Comparison of ENCODE assay signal across 1 cellular context in genomic region chr12:6378709-6379427, GRCh38.
TF ChIP-seq lines count a peak whose summit lies in the region.

No MANE protein-coding gene starts in this region.

TF ChIP-seq in H1, 55 proteins besides CTCF, POLR2A, EP300 and RAD21:
- TF ChIP-seq ATF2 (IDR thresholded peaks at IDR 0.05; ENCODE audit: low read length) (no peak), TAF1 (IDR thresholded peaks at IDR 0.05; ENCODE audit: low read depth, low read length) (no peak), EZH2 (IDR thresholded peaks at IDR 0.05; ENCODE audit: low read depth, low read length, severe bottlenecking) (no peak), NANOG (IDR thresholded peaks at IDR 0.05; ENCODE audit: insufficient read depth, low read depth, low read length, poor library complexity, severe bottlenecking) (no peak), RXRA (IDR thresholded peaks at IDR 0.05; ENCODE audit: insufficient read depth, low read depth, low read length) (no peak)
